24 cellular contexts compared by ENCODE assay signal in genomic region chr16:9393601-9394000, GRCh38.
DNase-seq lines count a peak whose midpoint lies in the region; ATAC-seq and TF ChIP-seq lines count a peak whose summit lies in the region.
"Had no signal": no experiment of that assay in that cellular context is flagged by ENCODE, and none has a peak within 500 bp of the region (broad histone marks: within the 10 kb centered on the region; RNA-seq: fewer than 3 reads in every experiment).

No MANE protein-coding gene starts in this region.

- no peaks in the 10 kb centered on the region for H3K27me3 ChIP-seq in neuronal stem cell (ENCODE audit: control insufficient read depth in 3 of 3, insufficient read depth in 3 of 3, low read depth in 1 of 3, low read length in 3 of 3)
- H3K27me3 ChIP-seq: BE2C, BLaER1 had no signal

- H3K27ac Mint-ChIP-seq in nephron progenitor cell (peak overlapping the region; percentile 93), neural crest cell (ENCODE audit: unreplicated experiment) (peak overlapping the region; percentile 92)
- H3K27ac Mint-ChIP-seq: CD14-positive monocyte; CD4-positive, alpha-beta memory T cell; CD4-positive, CD25-positive, alpha-beta regulatory T cell; CD8-positive, alpha-beta memory T cell had no signal

- no peak overlapping the region for H3K4me2 ChIP-seq in neuronal stem cell (ENCODE audit: insufficient read depth, low read length, poor library complexity, severe bottlenecking)
- H3K4me2 ChIP-seq: BLaER1 had no signal

- H2BK12ac ChIP-seq in neuronal stem cell (ENCODE audit: low read length) = no peak overlapping the region

- no peak for ATAC-seq in GM21367 (IDR thresholded peaks at IDR 0.05; ENCODE audit: unreplicated experiment)
- no peak for ATAC-seq in SK-N-SH treated with all-trans-retinoic acid at 6 μM for 48 hours
- no peak for ATAC-seq in GM21576 (IDR thresholded peaks at IDR 0.05; ENCODE audit: unreplicated experiment)
- ATAC-seq: GM12878 had no signal

- H3K4me1 Mint-ChIP-seq in nephron progenitor cell (peaks cover 20% of the 10 kb centered on the region), neural crest cell (peaks cover 8% of the 10 kb centered on the region)
- H3K4me1 Mint-ChIP-seq: CD4-positive, alpha-beta memory T cell; CD4-positive, CD25-positive, alpha-beta regulatory T cell; CD8-positive, alpha-beta memory T cell had no signal

- H3K27ac ChIP-seq in neuronal stem cell (replicated peaks; ENCODE audit: low read length) = peak overlapping the region; percentile 87
- H3K27ac ChIP-seq: BLaER1 had no signal

- H3K9me3 ChIP-seq in neuronal stem cell (replicated peaks in 1 of 2; ENCODE audit: control insufficient read depth in 2 of 2, insufficient read depth in 1 of 2, low read depth in 1 of 2, low read length in 2 of 2) = peaks cover 0 to 2% of the 10 kb centered on the region in 2 donors
- H3K9me3 ChIP-seq: BE2C had no signal

- no peak overlapping the region for H2BK120ac ChIP-seq in neuronal stem cell (ENCODE audit: low read depth, low read length)

- H3K27me3 Mint-ChIP-seq in nephron progenitor cell (ENCODE audit: low read depth, poor library complexity) = peaks cover 12% of the 10 kb centered on the region
- peaks cover 58% of the 10 kb centered on the region for H3K27me3 Mint-ChIP-seq in neural crest cell (ENCODE audit: low read depth)
- H3K27me3 Mint-ChIP-seq: CD4-positive, alpha-beta memory T cell; CD4-positive, CD25-positive, alpha-beta regulatory T cell had no signal

- no peak overlapping the region for H3K14ac ChIP-seq in neuronal stem cell (ENCODE audit: low read length)

- H3K9ac ChIP-seq in neuronal stem cell (ENCODE audit: low read depth, low read length, poor library complexity) = no peak overlapping the region
- H3K9ac ChIP-seq: BLaER1 had no signal

- H4K8ac ChIP-seq in neuronal stem cell (ENCODE audit: low read depth, low read length) = no peak overlapping the region

- no peak overlapping the region for H3K4ac ChIP-seq in neuronal stem cell (ENCODE audit: low read length)

- H2AK5ac ChIP-seq in neuronal stem cell (ENCODE audit: low read depth, low read length) = no peak overlapping the region

- H3K4me1 ChIP-seq in neuronal stem cell (ENCODE audit: control insufficient read depth in 2 of 2, insufficient read depth in 1 of 2, low read depth in 1 of 2, low read length in 2 of 2) = peaks cover 0 to 9% of the 10 kb centered on the region in 2 donors
- H3K4me1 ChIP-seq: BE2C, BLaER1 had no signal

- H3K9me3 Mint-ChIP-seq in nephron progenitor cell (peaks cover 19% of the 10 kb centered on the region), neural crest cell (peaks cover 6% of the 10 kb centered on the region)

- H2BK5ac ChIP-seq in neuronal stem cell (ENCODE audit: low read length) = no peak overlapping the region

- H3K36me3 Mint-ChIP-seq in nephron progenitor cell (ENCODE audit: low read depth) = no peaks in the 10 kb centered on the region
- peaks cover 3% of the 10 kb centered on the region for H3K36me3 Mint-ChIP-seq in neural crest cell (ENCODE audit: low read depth)
- H3K36me3 Mint-ChIP-seq: CD14-positive monocyte; CD4-positive, alpha-beta memory T cell; CD4-positive, CD25-positive, alpha-beta regulatory T cell; CD8-positive, alpha-beta memory T cell had no signal

- WGBS in neuronal stem cell (ENCODE audit: extremely low coverage in 2 of 2, insufficient read length in 2 of 2, insufficient replicate concordance in 1 of 2), 2 donors = no CpG with 5 or more reads among the region's 8 CpGs

- no peak overlapping the region for H3K4me3 ChIP-seq in neuronal stem cell (ENCODE audit: low read length in 2 of 2)
- H3K4me3 ChIP-seq: BLaER1, GM12878 had no signal

- TF ChIP-seq CTCF in nephron progenitor cell (IDR thresholded peaks at IDR 0.05) (no peak), neural crest cell (conservative IDR thresholded peaks at IDR 0.05) (no peak)

- H3K23ac ChIP-seq in neuronal stem cell (ENCODE audit: low read depth, low read length, poor library complexity) = no peak overlapping the region

- peak overlapping the region; percentile 69 for H3K18ac ChIP-seq in neuronal stem cell (ENCODE audit: low read length)

- H2AFZ ChIP-seq in neuronal stem cell (ENCODE audit: low read length) = no peak overlapping the region

- no peak for DNase-seq in nephron progenitor cell
- no peak for DNase-seq in neural crest cell (ENCODE audit: low read depth, low spot score)
- no peak for DNase-seq in neuronal stem cell (ENCODE audit: low spot score)
- DNase-seq: 8988T; ACHN; BE2C; C1 segment of cervical spinal cord; CD4-positive, alpha-beta memory T cell; CD4-positive, CD25-positive, alpha-beta regulatory T cell; CD8-positive, alpha-beta memory T cell; COR-L47; DMS 273 treated with DMSO at 0.1 percent for 48 hours; DMS153; DMS53; DMS79; DND-41; EL; GDM1 had no signal

- no peaks in the 10 kb centered on the region for H3K36me3 ChIP-seq in neuronal stem cell (replicated peaks in 1 of 2; ENCODE audit: control insufficient read depth in 2 of 2, insufficient read depth in 2 of 2, low read length in 2 of 2)
- H3K36me3 ChIP-seq: BE2C, BLaER1 had no signal

- H2BK15ac ChIP-seq in neuronal stem cell (ENCODE audit: low read length) = no peak overlapping the region

- H3K4me3 Mint-ChIP-seq in nephron progenitor cell (no peak overlapping the region), neural crest cell (no peak overlapping the region)
- H3K4me3 Mint-ChIP-seq: CD14-positive monocyte; CD4-positive, alpha-beta memory T cell; CD4-positive, CD25-positive, alpha-beta regulatory T cell; CD8-positive, alpha-beta memory T cell had no signal

- no peaks in the 10 kb centered on the region for H3K79me1 ChIP-seq in neuronal stem cell (ENCODE audit: low read depth, low read length)

- H4K91ac ChIP-seq in neuronal stem cell (ENCODE audit: low read depth, low read length, poor library complexity) = no peak overlapping the region

TF ChIP-seq in SK-N-SH treated with all-trans-retinoic acid at 6 μM for 48 hours, 23 proteins besides CTCF, POLR2A, EP300 and RAD21:
- no peak for TF ChIP-seq CSDC2 (CRISPR knock-in tag; IDR thresholded peaks at IDR 0.05)
- TF ChIP-seq GLIS3 (CRISPR knock-in tag; IDR thresholded peaks at IDR 0.05) = no peak
- TF ChIP-seq PPARA (CRISPR knock-in tag; IDR thresholded peaks at IDR 0.05; ENCODE audit: borderline replicate concordance) = no peak
- no peak for TF ChIP-seq ZFP3 (CRISPR knock-in tag; IDR thresholded peaks at IDR 0.05)
TF ChIP-seq in SK-N-SH treated with all-trans-retinoic acid at 6 μM for 48 hours: peak in this region for 0.
